In the genomic region with DNA sequence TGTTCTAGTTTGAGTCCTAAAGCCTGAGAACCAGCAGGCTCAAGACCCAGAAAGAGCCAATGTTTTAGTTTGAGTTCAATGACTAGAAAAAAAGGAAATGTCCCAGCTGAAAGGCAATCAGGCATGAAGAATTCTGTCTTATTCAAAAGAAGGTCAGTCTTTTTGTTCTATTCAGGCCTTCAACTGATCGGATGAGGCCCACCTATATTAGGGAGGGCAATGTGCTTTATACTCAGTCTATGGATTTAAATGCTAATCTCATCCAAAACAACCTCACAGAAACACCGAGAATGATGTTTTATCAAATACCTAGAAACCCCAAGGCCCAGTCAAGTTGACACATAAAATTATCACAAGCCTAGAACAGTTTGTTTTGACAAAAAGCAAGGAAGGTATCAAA, we compare ENCODE assay signal across 27 cellular contexts. TPM values are rescaled to one million over a fixed set of nuclear protein-coding genes. Genes with fewer than 3 reads are reported as not detected.
"Had no signal": no experiment of that assay in that cellular context is flagged by ENCODE, and none has a peak within 500 bp of the region (broad histone marks: within the 10 kb centered on the region; RNA-seq: fewer than 3 reads in every experiment).

No MANE protein-coding gene starts in this region.

- H3K27me3 ChIP-seq: left lung, pancreas, stomach, testis, thyroid gland, transverse colon, upper lobe of left lung, vagina had no signal

- H3K4me3 ChIP-seq: left lung, lower lobe of right lung, pancreas, prostate gland, skin epidermis, stomach, testis, thyroid gland, transverse colon, upper lobe of left lung, vagina had no signal

- H3K36me3 ChIP-seq: left lung, lower lobe of right lung, pancreas, prostate gland, stomach, thyroid gland, transverse colon, upper lobe of left lung, vagina had no signal

- ATAC-seq: left colon; left lung; lower lobe of right lung; naive thymus-derived CD8-positive, alpha-beta T cell; pancreas; right cardiac atrium; sciatic nerve; stimulated activated naive B cell treated with anti-CD40 and anti-IgM and Interleukin-4, amounts not matched to agents 10 μg/mL and 1 μg/mL and 100 μg/mL, for 72 hours; stimulated activated naive CD8-positive, alpha-beta T cell treated with anti-CD3 and anti-CD28 coated beads, Interleukin-15, Interleukin-2, amounts not matched to agents 100 U/mL and 50 U/mL, for 24 hours had no signal

- H3K4me3 Mint-ChIP-seq: naive thymus-derived CD8-positive, alpha-beta T cell; nephron; neural crest cell; stimulated activated naive B cell treated with anti-CD40 and anti-IgM and Interleukin-4, amounts not matched to agents 10 μg/mL and 1 μg/mL and 100 μg/mL, for 72 hours had no signal

- H3K27ac ChIP-seq: left lung, lower lobe of right lung, pancreas, prostate gland, skin epidermis, stomach, testis, thyroid gland, transverse colon, upper lobe of left lung, vagina had no signal

- H3K4me1 ChIP-seq: prostate gland, testis had no signal

- DNase-seq: left colon; lower lobe of right lung; mammary epithelial cell; mesenchymal stem cell; naive thymus-derived CD8-positive, alpha-beta T cell; nucleus accumbens; pancreas; retina; right cardiac atrium; stimulated activated CD4-positive, alpha-beta T cell treated with anti-CD3 and anti-CD28 coated beads, Interleukin-12 subunit alpha, Interleukin-12 subunit beta, amount 100 ng/mL, for 4 hours; stimulated activated CD4-positive, alpha-beta T cell treated with anti-CD3 and anti-CD28 coated beads, Interleukin-15, amount 100 ng/mL, for 24 hours; stimulated activated CD4-positive, alpha-beta T cell treated with anti-CD3 and anti-CD28 coated beads, Interleukin-2, amount 100 ng/mL, for 24 hours; stimulated activated CD4-positive, alpha-beta T cell treated with anti-CD3 and anti-CD28 coated beads, Interleukin-4, amount 100 ng/mL, for 1 hour; stimulated activated naive B cell treated with anti-CD40 and anti-IgM and Interleukin-4, amounts not matched to agents 10 μg/mL and 1 μg/mL and 100 μg/mL, for 72 hours; stimulated activated naive CD8-positive, alpha-beta T cell treated with anti-CD3 and anti-CD28 coated beads, Interleukin-15, Interleukin-2, amounts not matched to agents 100 U/mL and 50 U/mL, for 24 hours; stomach; testis; thyroid gland; transverse colon; upper lobe of left lung had no signal

- H3K36me3 Mint-ChIP-seq: naive thymus-derived CD8-positive, alpha-beta T cell; stimulated activated naive B cell treated with anti-CD40 and anti-IgM and Interleukin-4, amounts not matched to agents 10 μg/mL and 1 μg/mL and 100 μg/mL, for 72 hours had no signal

- H3K9me3 Mint-ChIP-seq: nephron had no signal

- H3K27me3 Mint-ChIP-seq: stimulated activated naive B cell treated with anti-CD40 and anti-IgM and Interleukin-4, amounts not matched to agents 10 μg/mL and 1 μg/mL and 100 μg/mL, for 72 hours had no signal

- H3K9me3 ChIP-seq: left lung, lower lobe of right lung, pancreas, prostate gland, stomach, testis, thyroid gland, transverse colon, upper lobe of left lung, vagina had no signal

- H3K27ac Mint-ChIP-seq: naive thymus-derived CD8-positive, alpha-beta T cell; stimulated activated naive B cell treated with anti-CD40 and anti-IgM and Interleukin-4, amounts not matched to agents 10 μg/mL and 1 μg/mL and 100 μg/mL, for 72 hours had no signal

RNA-seq across cellular contexts. Expression of gene MNS1, which starts 4.0 kb away (rescaled TPM):
- total RNA-seq: naive thymus-derived CD8-positive, alpha-beta T cell had no signal
